Comparison of ENCODE assay signal across 9 cellular contexts in the genomic region with DNA sequence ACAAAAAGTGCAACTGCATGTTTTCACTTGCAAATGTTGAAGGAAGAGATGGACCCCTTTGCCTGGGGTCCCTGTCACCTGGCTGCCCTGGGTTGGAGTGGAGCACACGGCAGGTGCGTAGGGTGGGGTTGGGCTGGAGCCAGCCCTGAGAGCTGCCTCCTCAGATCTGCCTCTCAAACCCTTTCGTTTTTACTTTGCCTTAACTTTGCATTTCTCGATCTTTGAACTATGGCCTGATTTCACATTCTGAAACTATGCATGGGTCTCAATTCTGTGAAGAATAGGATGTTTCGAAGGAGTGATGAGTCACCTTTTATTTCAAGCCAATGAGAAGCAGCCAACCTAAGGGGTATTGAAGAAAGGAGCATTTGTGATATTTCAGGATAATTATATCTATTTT.
DNase-seq lines count a peak whose midpoint lies in the region; ATAC-seq and TF ChIP-seq lines count a peak whose summit lies in the region.
"Had no signal": no experiment of that assay in that cellular context is flagged by ENCODE, and none has a peak within 500 bp of the region (broad histone marks: within the 10 kb centered on the region; RNA-seq: fewer than 3 reads in every experiment).

No MANE protein-coding gene starts in this region.

- H3K36me3 ChIP-seq in colonic mucosa: no peaks in the 10 kb centered on the region

- H3K27ac ChIP-seq in colonic mucosa: no peak overlapping the region

- H3K4me3 ChIP-seq in colonic mucosa: no peak overlapping the region

- peak; percentile 88 for ATAC-seq in activated CD8-positive, alpha-beta memory T cell treated with anti-CD3 and anti-CD28 coated beads, Interleukin-2, amount 10 ng/mL, durations not matched to agents 7 days and 5 days
- ATAC-seq in HG02610 (IDR thresholded peaks at IDR 0.05; ENCODE audit: unreplicated experiment): peak; percentile 95

- DNase-seq in activated CD8-positive, alpha-beta memory T cell treated with anti-CD3 and anti-CD28 coated beads, Interleukin-2, amount 10 ng/mL, durations not matched to agents 7 days and 5 days: peak; percentile 49
- DNase-seq in activated CD8-positive, alpha-beta memory T cell treated with anti-CD3 and anti-CD28 coated beads, Interleukin-2, amount 50 U/mL, for 48 hours: no peak
- DNase-seq in NCI-H226 (peak; percentile 14), KG1 (lab: John Stamatoyannopoulos, UW) (no peak), colonic mucosa (no peak), DMS79 (lab: John Stamatoyannopoulos, UW) (no peak)
- DNase-seq in stimulated activated CD4-positive, alpha-beta T cell treated with anti-CD3 and anti-CD28 coated beads, Interleukin-4, amount 100 ng/mL, for 24 hours: peak; percentile 51

- no peaks in the 10 kb centered on the region for H3K4me1 ChIP-seq in colonic mucosa

- no peak for TF ChIP-seq CTCF in colonic mucosa (IDR thresholded peaks at IDR 0.05)

- CTCF ChIA-PET in activated CD8-positive, alpha-beta memory T cell treated with anti-CD3 and anti-CD28 coated beads, Interleukin-2, amount 10 ng/mL, durations not matched to agents 7 days and 5 days (lab: Charles Lee): interaction anchor here (0.7 to 3.8 kb wide), 5 partner anchors 11 to 52 kb away, joined by 3 to 21 read pairs (median 3); no protein-coding TSS in a partner anchor

- H3K27me3 Mint-ChIP-seq in activated CD8-positive, alpha-beta memory T cell treated with anti-CD3 and anti-CD28 coated beads, Interleukin-2, amount 10 ng/mL, durations not matched to agents 7 days and 5 days: peaks cover 33% of the 10 kb centered on the region

- no peaks in the 10 kb centered on the region for H3K9me3 Mint-ChIP-seq in activated CD8-positive, alpha-beta memory T cell treated with anti-CD3 and anti-CD28 coated beads, Interleukin-2, amount 10 ng/mL, durations not matched to agents 7 days and 5 days (ENCODE audit: low read depth)

- H3K4me3 Mint-ChIP-seq in activated CD8-positive, alpha-beta memory T cell treated with anti-CD3 and anti-CD28 coated beads, Interleukin-2, amount 10 ng/mL, durations not matched to agents 7 days and 5 days: peak overlapping the region; percentile 38
- H3K4me3 Mint-ChIP-seq: B cell had no signal

- H3K9me3 ChIP-seq in colonic mucosa: no peaks in the 10 kb centered on the region

- H3K27me3 ChIP-seq in colonic mucosa: no peaks in the 10 kb centered on the region

- H3K36me3 Mint-ChIP-seq in activated CD8-positive, alpha-beta memory T cell treated with anti-CD3 and anti-CD28 coated beads, Interleukin-2, amount 10 ng/mL, durations not matched to agents 7 days and 5 days: peaks cover 3% of the 10 kb centered on the region

- H3K4me1 Mint-ChIP-seq in activated CD8-positive, alpha-beta memory T cell treated with anti-CD3 and anti-CD28 coated beads, Interleukin-2, amount 10 ng/mL, durations not matched to agents 7 days and 5 days: peaks cover 73% of the 10 kb centered on the region

- H3K27ac Mint-ChIP-seq in activated CD8-positive, alpha-beta memory T cell treated with anti-CD3 and anti-CD28 coated beads, Interleukin-2, amount 10 ng/mL, durations not matched to agents 7 days and 5 days: peak overlapping the region; percentile 83
- H3K27ac Mint-ChIP-seq: B cell had no signal

- intact Hi-C loops in colonic mucosa (cut with DNase I): no loop called here

- H3K9ac ChIP-seq in colonic mucosa (ENCODE audit: low read depth in 2 of 2, low read length in 2 of 2): no peak overlapping the region

Comparison
In these comparisons a context has a peak if more than half of its experiments do, and no peak if none do; other contexts are left out.
1. DNase-seq: peak in activated CD8-positive, alpha-beta memory T cell treated with anti-CD3 and anti-CD28 coated beads, Interleukin-2, amount 10 ng/mL, durations not matched to agents 7 days and 5 days (single experiment), NCI-H226 (single experiment) and stimulated activated CD4-positive, alpha-beta T cell treated with anti-CD3 and anti-CD28 coated beads, Interleukin-4, amount 100 ng/mL, for 24 hours (single experiment); none in activated CD8-positive, alpha-beta memory T cell treated with anti-CD3 and anti-CD28 coated beads, Interleukin-2, amount 50 U/mL, for 48 hours (single experiment), KG1 (single experiment), colonic mucosa (single experiment) and DMS79 (single experiment).